12 cellular contexts compared by ENCODE assay signal in genomic region chr13:46385946-46386345, GRCh38. TPM values are rescaled to one million over a fixed set of nuclear protein-coding genes. Genes with fewer than 3 reads are reported as not detected.
DNase-seq lines count a peak whose midpoint lies in the region; ATAC-seq and TF ChIP-seq lines count a peak whose summit lies in the region.
"Had no signal": no experiment of that assay in that cellular context is flagged by ENCODE, and none has a peak within 500 bp of the region (broad histone marks: within the 10 kb centered on the region; RNA-seq: fewer than 3 reads in every experiment).

No MANE protein-coding gene starts in this region.

- H3K4me1 ChIP-seq in heart left ventricle (peaks cover 0 to 40% (median 1%) of the 10 kb centered on the region in 12 donors), mesodermal cell (ENCODE audit: control insufficient read depth, insufficient read depth, low read length, poor library complexity, severe bottlenecking) (peaks cover 13% of the 10 kb centered on the region)
- H3K4me1 ChIP-seq: BE2C, uterus had no signal

- H3K27ac ChIP-seq in heart left ventricle (no peak overlapping the region), mesodermal cell (ENCODE audit: low read depth, low read length, severe bottlenecking) (no peak overlapping the region)

- intact Hi-C loops in heart left ventricle (cut with DNase I) (no loop called here), Right ventricle myocardium superior (cut with DNase I) (no loop called here)

- H3K9me3 Mint-ChIP-seq in activated naive CD8-positive, alpha-beta T cell (ENCODE audit: low read depth) = no peaks in the 10 kb centered on the region
- no peaks in the 10 kb centered on the region for H3K9me3 Mint-ChIP-seq in type B pancreatic cell

- H3K4me3 ChIP-seq in heart left ventricle (peak overlapping the region in 8 of 12 donors; percentile 39 to 64 (median 53)), mesodermal cell (ENCODE audit: extremely low read depth, insufficient read depth, low read length, poor library complexity, severe bottlenecking) (peak overlapping the region; percentile 51)

- H3K36me3 ChIP-seq in heart left ventricle = no peaks in the 10 kb centered on the region
- H3K36me3 ChIP-seq in mesodermal cell (ENCODE audit: control insufficient read depth, insufficient read depth, low read length) = no peaks in the 10 kb centered on the region
- H3K36me3 ChIP-seq: BE2C, uterus had no signal

- peaks cover 34% of the 10 kb centered on the region for H3K4me1 Mint-ChIP-seq in activated naive CD8-positive, alpha-beta T cell (ENCODE audit: low read depth)
- H3K4me1 Mint-ChIP-seq in type B pancreatic cell (ENCODE audit: unreplicated experiment) = peaks cover 18% of the 10 kb centered on the region

- DNase-seq in heart left ventricle (no peak), Right ventricle myocardium superior (no peak), type B pancreatic cell (ENCODE audit: extremely low spot score, unreplicated experiment) (no peak), RKO (ENCODE audit: low spot score) (no peak)
- DNase-seq: BE2C, IMR-90, PC-3, uterus had no signal

- no peak for ATAC-seq in heart left ventricle
- no peak for ATAC-seq in Right ventricle myocardium superior (ENCODE audit: poor library complexity)
- ATAC-seq in HG03039 (IDR thresholded peaks at IDR 0.05; ENCODE audit: unreplicated experiment) = no peak
- no peak for ATAC-seq in HG02852 (IDR thresholded peaks at IDR 0.05; ENCODE audit: unreplicated experiment)
- ATAC-seq: PC-3 had no signal

- peaks cover 20% of the 10 kb centered on the region for H3K27me3 Mint-ChIP-seq in activated naive CD8-positive, alpha-beta T cell
- peaks cover 55% of the 10 kb centered on the region for H3K27me3 Mint-ChIP-seq in type B pancreatic cell

- H3K4me3 Mint-ChIP-seq in activated naive CD8-positive, alpha-beta T cell = peak overlapping the region; percentile 71
- H3K4me3 Mint-ChIP-seq in type B pancreatic cell = peak overlapping the region; percentile 93

- no peak for TF ChIP-seq POLR2A in heart left ventricle (IDR thresholded peaks at IDR 0.05)

- H3K9me3 ChIP-seq in heart left ventricle = no peaks in the 10 kb centered on the region
- no peaks in the 10 kb centered on the region for H3K9me3 ChIP-seq in mesodermal cell (ENCODE audit: control insufficient read depth, low read length)
- H3K9me3 ChIP-seq: BE2C, uterus had no signal

- H3K27me3 ChIP-seq in heart left ventricle = peaks cover 11 to 52% (median 20%) of the 10 kb centered on the region in 9 donors
- H3K27me3 ChIP-seq: uterus had no signal

- no peak overlapping the region for H3K27ac Mint-ChIP-seq in activated naive CD8-positive, alpha-beta T cell
- H3K27ac Mint-ChIP-seq in type B pancreatic cell = no peak overlapping the region

- TF ChIP-seq CTCF in heart left ventricle (IDR thresholded peaks at IDR 0.05) (no peak), type B pancreatic cell (conservative IDR thresholded peaks at IDR 0.05) (no peak)

- H3K36me3 Mint-ChIP-seq in activated naive CD8-positive, alpha-beta T cell = no peaks in the 10 kb centered on the region
- H3K36me3 Mint-ChIP-seq in type B pancreatic cell = no peaks in the 10 kb centered on the region

- 22 to 28% (median 24%) methylated on average over 10 of the region's 10 CpGs for WGBS in heart left ventricle, 4 donors
- 12 to 24% methylated on average over 8 of the region's 10 CpGs for WGBS in mesodermal cell (ENCODE audit: insufficient coverage in 2 of 2), 2 experiments

RNA-seq across cellular contexts. Expression of gene RUBCNL, which starts 1.1 kb away (rescaled TPM):
- total RNA-seq in heart left ventricle (1 to 10 TPM in 2 of 9 donors, under 1 TPM in 6, not detected in 1; 0.25 to 5.9 (median 0.51) TPM), Right ventricle myocardium superior (0.70 TPM), type B pancreatic cell (ENCODE audit: low replicate concordance) (1.1 TPM in 2 replicates)
- under 1 TPM; 0.29 to 0.42 TPM for polyA plus RNA-seq in heart left ventricle
- polyA plus RNA-seq in mesodermal cell (2013, experiment 1 of 2) = 1.3 TPM
- polyA plus RNA-seq in mesodermal cell (2013, experiment 2 of 2) = 1.4 TPM
- total RNA-seq: IMR-90, PC-3 had no signal
